1 cellular context compared by ENCODE assay signal in genomic region chr15:67968564-67969440, GRCh38.
TF ChIP-seq lines count a peak whose summit lies in the region.

No MANE protein-coding gene starts in this region.

TF ChIP-seq in GM23338, 12 proteins besides CTCF, POLR2A, EP300 and RAD21 (continued from another document):
- no peak for TF ChIP-seq REST (IDR thresholded peaks at IDR 0.05; ENCODE audit: unreplicated experiment)
